ENCODE assay signal across 19 cellular contexts in the genomic region with DNA sequence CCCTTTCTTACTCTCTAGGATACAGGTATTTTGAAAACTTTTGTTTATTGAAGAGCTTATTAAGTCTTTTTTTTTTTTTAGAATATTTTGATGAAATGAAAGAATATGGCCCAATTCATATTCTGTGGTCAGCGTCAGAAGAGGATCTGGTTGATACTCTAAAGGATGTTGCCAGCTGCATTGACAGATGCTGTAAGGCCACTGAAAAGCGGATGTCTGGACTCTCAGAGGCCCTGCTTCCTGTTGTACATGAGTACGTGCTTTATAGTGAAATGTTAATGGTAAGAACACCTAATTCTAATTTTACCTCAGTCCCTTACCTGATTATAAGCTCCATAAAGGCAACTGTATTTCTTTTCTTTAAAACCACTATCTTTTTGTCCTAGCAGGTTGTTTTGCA.
DNase-seq lines count a peak whose midpoint lies in the region; ATAC-seq and TF ChIP-seq lines count a peak whose summit lies in the region.
"Had no signal": no experiment of that assay in that cellular context is flagged by ENCODE, and none has a peak within 500 bp of the region (broad histone marks: within the 10 kb centered on the region; RNA-seq: fewer than 3 reads in every experiment).

No MANE protein-coding gene starts in this region.

- no peak overlapping the region for H3K4me3 ChIP-seq in GM12865 (ENCODE audit: low read depth, low read length)
- no peak overlapping the region for H3K4me3 ChIP-seq in OCI-LY3 (ENCODE audit: low read length)
- H3K4me3 ChIP-seq: BLaER1, GM23338, K562 had no signal

- H3K36me3 ChIP-seq in OCI-LY3 (replicated peaks; ENCODE audit: low read depth, low read length) = no peaks in the 10 kb centered on the region
- H3K36me3 ChIP-seq: BLaER1 had no signal

- no peaks in the 10 kb centered on the region for H3K27me3 ChIP-seq in OCI-LY3 (ENCODE audit: low read depth, low read length)
- H3K27me3 ChIP-seq: BLaER1 had no signal

- no peak for TF ChIP-seq CTCF in GM12865 (IDR thresholded peaks at IDR 0.05; ENCODE audit: insufficient read depth, low read depth, low read length, missing control alignments)
- TF ChIP-seq CTCF in OCI-LY3 (IDR thresholded peaks at IDR 0.05; ENCODE audit: low read depth, low read length) = no peak
- no peak for TF ChIP-seq CTCF in GM13976 (IDR thresholded peaks at IDR 0.05; ENCODE audit: borderline replicate concordance, control extremely low read depth, extremely low read depth, insufficient read depth, missing control alignments)

- H3K9ac ChIP-seq in OCI-LY3 (ENCODE audit: low read length) = no peak overlapping the region
- H3K9ac ChIP-seq: BLaER1 had no signal

- peak; percentile 51 for ATAC-seq in GM19025 (IDR thresholded peaks at IDR 0.05; ENCODE audit: low read depth, unreplicated experiment)
- peak; percentile 50 for ATAC-seq in HG02885 (IDR thresholded peaks at IDR 0.05; ENCODE audit: poor library complexity, unreplicated experiment)
- ATAC-seq: GM23338, HCT116, K562 had no signal

- H3K4me1 ChIP-seq in OCI-LY3 (ENCODE audit: low read length) = peaks cover 5% of the 10 kb centered on the region
- H3K4me1 ChIP-seq: BLaER1 had no signal

- no peak overlapping the region for H3K27ac ChIP-seq in OCI-LY3 (ENCODE audit: low read length)
- H3K27ac ChIP-seq: BLaER1 had no signal

- no peaks in the 10 kb centered on the region for H3K79me2 ChIP-seq in OCI-LY3 (ENCODE audit: low read length)

- H3K4me2 ChIP-seq in OCI-LY3 (ENCODE audit: low read length) = no peak overlapping the region
- H3K4me2 ChIP-seq: BLaER1, GM23338 had no signal

- H4K20me1 ChIP-seq in OCI-LY3 (ENCODE audit: insufficient read depth, low read length) = no peaks in the 10 kb centered on the region
- H4K20me1 ChIP-seq: BLaER1 had no signal

- DNase-seq in GM12865 (ENCODE audit: low read depth) (peak; percentile 2), NCI-H128 (lab: John Stamatoyannopoulos, UW; ENCODE audit: unreplicated experiment) (no peak), NCI-H69 (lab: John Stamatoyannopoulos, UW) (no peak), glomerular visceral epithelial cell (ENCODE audit: extremely low spot score) (no peak), GM13976 (ENCODE audit: low spot score) (no peak)
- DNase-seq: 8988T; CD4-positive, alpha-beta memory T cell; DMS153; DMS79; GDM1; HFFc6; IMR-90 had no signal

- H2AFZ ChIP-seq in OCI-LY3 (ENCODE audit: low read depth, low read length) = peak overlapping the region; percentile 54; the same call in 1 of the 2 replicates
- H2AFZ ChIP-seq: GM23338 had no signal

- no peaks in the 10 kb centered on the region for H3K9me3 ChIP-seq in OCI-LY3 (ENCODE audit: insufficient read depth, low read length)
- H3K9me3 ChIP-seq: BLaER1 had no signal

- in situ Hi-C loops in GM13976 (cut with MboI; ENCODE audit: low sequenced_read_pairs, unreplicated experiment) = no loop called here
